Comparison of ENCODE assay signal across 11 cellular contexts in the genomic region with DNA sequence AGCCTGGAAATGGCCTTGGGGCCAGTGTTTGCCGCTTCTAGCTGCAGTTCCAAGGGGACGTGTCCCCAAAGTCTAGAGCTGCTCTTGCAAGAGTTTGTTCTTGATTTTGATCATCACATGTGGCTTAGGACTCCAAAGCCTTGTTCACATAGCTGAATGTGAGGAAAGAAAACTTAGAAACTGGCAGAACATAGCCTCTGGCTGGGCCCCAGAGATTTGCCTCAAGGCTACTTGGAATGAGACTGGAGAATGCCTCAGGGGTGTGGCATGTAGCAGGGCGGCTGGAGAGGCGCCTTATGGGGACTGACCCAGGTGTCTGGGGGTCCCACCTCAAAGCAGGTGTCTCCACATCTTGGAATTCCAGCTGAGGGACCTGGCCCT. TPM values are rescaled to one million over a fixed set of nuclear protein-coding genes. Genes with fewer than 3 reads are reported as not detected.
DNase-seq lines count a peak whose midpoint lies in the region; ATAC-seq, FAIRE-seq and TF ChIP-seq lines count a peak whose summit lies in the region.
"Had no signal": no experiment of that assay in that cellular context is flagged by ENCODE, and none has a peak within 500 bp of the region (broad histone marks: within the 10 kb centered on the region; RNA-seq: fewer than 3 reads in every experiment).

No MANE protein-coding gene starts in this region.

- H3K27me3 Mint-ChIP-seq in activated CD4-positive, alpha-beta T cell treated with anti-CD3 and anti-CD28 coated beads, Interleukin-2, amount 10 ng/mL, durations not matched to agents 7 days and 5 days: peaks cover 14% of the 10 kb centered on the region
- peaks cover 8% of the 10 kb centered on the region for H3K27me3 Mint-ChIP-seq in activated T-helper 2 cell treated with anti-CD3 and anti-CD28 coated beads, Interferon-gamma antibody, Interleukin-2, Interleukin-4, amounts not matched to agents 10 μg/mL and 5 μg/mL and 100 μg/mL, durations not matched to agents 14 hours and 24 hours and 36 hours (ENCODE audit: low read depth)
- peaks cover 12% of the 10 kb centered on the region for H3K27me3 Mint-ChIP-seq in glutamatergic neuron (ENCODE audit: unreplicated experiment)

- FAIRE-seq in H54 (lab: Jason Lieb, UNC): no peak

- CTCF ChIA-PET in activated CD4-positive, alpha-beta T cell treated with anti-CD3 and anti-CD28 coated beads, Interleukin-2, amount 10 ng/mL, durations not matched to agents 7 days and 5 days (lab: Charles Lee): interaction anchor here (1.4 kb wide), 1 partner anchor 14 kb away, joined by 3 read pairs; no protein-coding TSS in a partner anchor

- peaks cover 43% of the 10 kb centered on the region for H3K4me1 Mint-ChIP-seq in activated CD4-positive, alpha-beta T cell treated with anti-CD3 and anti-CD28 coated beads, Interleukin-2, amount 10 ng/mL, durations not matched to agents 7 days and 5 days
- peaks cover 21% of the 10 kb centered on the region for H3K4me1 Mint-ChIP-seq in activated T-helper 2 cell treated with anti-CD3 and anti-CD28 coated beads, Interferon-gamma antibody, Interleukin-2, Interleukin-4, amounts not matched to agents 10 μg/mL and 5 μg/mL and 100 μg/mL, durations not matched to agents 14 hours and 24 hours and 36 hours (ENCODE audit: low read depth)
- H3K4me1 Mint-ChIP-seq in glutamatergic neuron (ENCODE audit: low read depth, unreplicated experiment): peaks cover 10% of the 10 kb centered on the region

- H3K4me3 ChIP-seq in subcutaneous abdominal adipose tissue (ENCODE audit: low read depth in 1 of 5, low read length in 5 of 5): peak overlapping the region; percentile 86 to 97 (median 90)

- ATAC-seq in omental fat pad (ENCODE audit: low FRiP score): no peak

- H3K27me3 ChIP-seq in subcutaneous abdominal adipose tissue (ENCODE audit: control insufficient read depth in 5 of 5, insufficient read depth in 4 of 5, low read length in 5 of 5): no peaks in the 10 kb centered on the region

- peaks cover 13 to 67% (median 59%) of the 10 kb centered on the region in 5 donors for H3K4me1 ChIP-seq in subcutaneous abdominal adipose tissue (ENCODE audit: control insufficient read depth in 5 of 5, insufficient read depth in 5 of 5, low read length in 5 of 5)

- peak overlapping the region; percentile 79 for H3K4me3 Mint-ChIP-seq in activated CD4-positive, alpha-beta T cell treated with anti-CD3 and anti-CD28 coated beads, Interleukin-2, amount 10 ng/mL, durations not matched to agents 7 days and 5 days
- peak overlapping the region; percentile 88 for H3K4me3 Mint-ChIP-seq in activated T-helper 2 cell treated with anti-CD3 and anti-CD28 coated beads, Interferon-gamma antibody, Interleukin-2, Interleukin-4, amounts not matched to agents 10 μg/mL and 5 μg/mL and 100 μg/mL, durations not matched to agents 14 hours and 24 hours and 36 hours (ENCODE audit: low read depth)
- H3K4me3 Mint-ChIP-seq in glutamatergic neuron (ENCODE audit: unreplicated experiment): peak overlapping the region; percentile 78

- POLR2A ChIA-PET in activated CD4-positive, alpha-beta T cell treated with anti-CD3 and anti-CD28 coated beads, Interleukin-2, amount 10 ng/mL, durations not matched to agents 7 days and 5 days (lab: Charles Lee): no interaction called here

- in situ Hi-C loops in GM13976 (cut with MboI; ENCODE audit: low sequenced_read_pairs, unreplicated experiment): no loop called here

- H3K9me3 ChIP-seq in subcutaneous abdominal adipose tissue (ENCODE audit: control insufficient read depth in 5 of 5, low read length in 5 of 5): no peaks in the 10 kb centered on the region

- peak overlapping the region in 2 of 5 donors; percentile 88 to 93 for H3K9ac ChIP-seq in subcutaneous abdominal adipose tissue (ENCODE audit: low read length in 5 of 5)

- peaks cover 4% of the 10 kb centered on the region for H3K36me3 Mint-ChIP-seq in activated CD4-positive, alpha-beta T cell treated with anti-CD3 and anti-CD28 coated beads, Interleukin-2, amount 10 ng/mL, durations not matched to agents 7 days and 5 days (ENCODE audit: low read depth)
- peaks cover 26% of the 10 kb centered on the region for H3K36me3 Mint-ChIP-seq in activated T-helper 2 cell treated with anti-CD3 and anti-CD28 coated beads, Interferon-gamma antibody, Interleukin-2, Interleukin-4, amounts not matched to agents 10 μg/mL and 5 μg/mL and 100 μg/mL, durations not matched to agents 14 hours and 24 hours and 36 hours (ENCODE audit: low read depth)
- H3K36me3 Mint-ChIP-seq in glutamatergic neuron (ENCODE audit: unreplicated experiment): no peaks in the 10 kb centered on the region

- peak overlapping the region; percentile 64 for H3K27ac Mint-ChIP-seq in activated CD4-positive, alpha-beta T cell treated with anti-CD3 and anti-CD28 coated beads, Interleukin-2, amount 10 ng/mL, durations not matched to agents 7 days and 5 days
- peak overlapping the region; percentile 28 for H3K27ac Mint-ChIP-seq in activated T-helper 2 cell treated with anti-CD3 and anti-CD28 coated beads, Interferon-gamma antibody, Interleukin-2, Interleukin-4, amounts not matched to agents 10 μg/mL and 5 μg/mL and 100 μg/mL, durations not matched to agents 14 hours and 24 hours and 36 hours
- H3K27ac Mint-ChIP-seq in glutamatergic neuron (ENCODE audit: unreplicated experiment): no peak overlapping the region

- H3K36me3 ChIP-seq in subcutaneous abdominal adipose tissue (ENCODE audit: control insufficient read depth in 5 of 5, insufficient read depth in 5 of 5, low read length in 5 of 5): peaks cover 0 to 12% (median 9%) of the 10 kb centered on the region in 5 donors

- DNase-seq in activated CD4-positive, alpha-beta T cell treated with anti-CD3 and anti-CD28 coated beads, Interleukin-2, amount 10 ng/mL, durations not matched to agents 7 days and 5 days: no peak
- no peak for DNase-seq in activated CD4-positive, alpha-beta T cell treated with anti-CD3 and anti-CD28 coated beads for 4 hours
- no peak for DNase-seq in activated T-helper 2 cell treated with anti-CD3 and anti-CD28 coated beads, Interferon-gamma antibody, Interleukin-2, Interleukin-4, amounts not matched to agents 10 μg/mL and 5 μg/mL and 100 μg/mL, durations not matched to agents 14 hours and 24 hours and 36 hours (ENCODE audit: low spot score)
- DNase-seq in glutamatergic neuron (no peak), omental fat pad (ENCODE audit: low spot score) (no peak), H54 (ENCODE audit: insufficient read length, low spot score) (no peak), GM13976 (ENCODE audit: low spot score) (no peak)
- DNase-seq: dermis blood vessel endothelial cell, NCI-H187, occipital lobe had no signal

- TF ChIP-seq POLR2A in H54 (IDR thresholded peaks at IDR 0.05; ENCODE audit: low read depth, low read length): no peak

- no peak for TF ChIP-seq CTCF in glutamatergic neuron (IDR thresholded peaks at IDR 0.05; ENCODE audit: partially characterized antibody, unreplicated experiment)
- TF ChIP-seq CTCF in omental fat pad (IDR thresholded peaks at IDR 0.05): no peak
- no peak for TF ChIP-seq CTCF in GM13976 (IDR thresholded peaks at IDR 0.05; ENCODE audit: borderline replicate concordance, control extremely low read depth, extremely low read depth, insufficient read depth, missing control alignments)

- no peaks in the 10 kb centered on the region for H3K9me3 Mint-ChIP-seq in activated CD4-positive, alpha-beta T cell treated with anti-CD3 and anti-CD28 coated beads, Interleukin-2, amount 10 ng/mL, durations not matched to agents 7 days and 5 days
- H3K9me3 Mint-ChIP-seq in activated T-helper 2 cell treated with anti-CD3 and anti-CD28 coated beads, Interferon-gamma antibody, Interleukin-2, Interleukin-4, amounts not matched to agents 10 μg/mL and 5 μg/mL and 100 μg/mL, durations not matched to agents 14 hours and 24 hours and 36 hours: no peaks in the 10 kb centered on the region
- H3K9me3 Mint-ChIP-seq in glutamatergic neuron (ENCODE audit: unreplicated experiment): peaks cover 6% of the 10 kb centered on the region

- intact Hi-C loops in activated T-helper 2 cell treated with anti-CD3 and anti-CD28 coated beads, Interferon-gamma antibody, Interleukin-2, Interleukin-4, amounts not matched to agents 10 μg/mL and 5 μg/mL and 100 μg/mL, durations not matched to agents 14 hours and 24 hours and 36 hours (cut with micrococcal nuclease): no loop called here

- H3K27ac ChIP-seq in subcutaneous abdominal adipose tissue (ENCODE audit: low read depth, low read length): peak overlapping the region; percentile 84

RNA-seq across cellular contexts. Expression of gene PDXK, which starts 2.3 kb away (rescaled TPM):
- 10 to 100 TPM; 74.0 to 81.4 TPM for total RNA-seq in activated CD4-positive, alpha-beta T cell treated with anti-CD3 and anti-CD28 coated beads, Interleukin-2, amount 10 ng/mL, durations not matched to agents 7 days and 5 days
- total RNA-seq in activated T-helper 2 cell treated with anti-CD3 and anti-CD28 coated beads, Interferon-gamma antibody, Interleukin-2, Interleukin-4, amounts not matched to agents 10 μg/mL and 5 μg/mL and 100 μg/mL, durations not matched to agents 14 hours and 24 hours and 36 hours: 124 and 136 TPM in 2 replicates
- total RNA-seq in glutamatergic neuron (ENCODE audit: unreplicated experiment) (63.8 TPM), omental fat pad (100 to 1,000 TPM in 2 of 4 donors, 10 to 100 TPM in 2; 58.8 to 111 (median 93.5) TPM)

RNA-seq across cellular contexts. Expression of gene CSTB, which starts 54.9 kb away (rescaled TPM):
- total RNA-seq in activated CD4-positive, alpha-beta T cell treated with anti-CD3 and anti-CD28 coated beads, Interleukin-2, amount 10 ng/mL, durations not matched to agents 7 days and 5 days: 10 to 100 TPM; 44.4 to 48.7 TPM
- 55.8 TPM in 2 replicates for total RNA-seq in activated T-helper 2 cell treated with anti-CD3 and anti-CD28 coated beads, Interferon-gamma antibody, Interleukin-2, Interleukin-4, amounts not matched to agents 10 μg/mL and 5 μg/mL and 100 μg/mL, durations not matched to agents 14 hours and 24 hours and 36 hours
- 32.7 TPM for total RNA-seq in glutamatergic neuron (ENCODE audit: unreplicated experiment)
- 10 to 100 TPM in 3 of 4 donors, 1 to 10 TPM in 1; 8.0 to 27.9 (median 17.7) TPM for total RNA-seq in omental fat pad
